In genomic region chr16:46648656-46649055, GRCh38 we compare ENCODE assay signal across 1 cellular context.
TF ChIP-seq lines count a peak whose summit lies in the region.

No MANE protein-coding gene starts in this region.

TF ChIP-seq in HCT116, 20 proteins besides CTCF, POLR2A, EP300 and RAD21:
- TF ChIP-seq TCF7L2 (IDR thresholded peaks at IDR 0.05; ENCODE audit: borderline replicate concordance, extremely low read depth, insufficient read depth, insufficient read length) (no peak), ZNF274 (IDR thresholded peaks at IDR 0.05; ENCODE audit: low read depth, low read length) (no peak), ATF3 (IDR thresholded peaks at IDR 0.05) (no peak), CEBPB (IDR thresholded peaks at IDR 0.05; ENCODE audit: low read depth) (no peak), JUND (IDR thresholded peaks at IDR 0.05) (no peak), EZH2phosphoT487 (IDR thresholded peaks at IDR 0.05; ENCODE audit: borderline replicate concordance) (no peak), FOSL1 (IDR thresholded peaks at IDR 0.05; ENCODE audit: low read depth) (no peak), ZFX (IDR thresholded peaks at IDR 0.05) (no peak), POLR2AphosphoS5 (IDR thresholded peaks at IDR 0.05; ENCODE audit: low read depth, low read length) (no peak), REST (IDR thresholded peaks at IDR 0.05; ENCODE audit: low read depth) (no peak), SP1 (IDR thresholded peaks at IDR 0.05; ENCODE audit: low read depth) (no peak), SRF (IDR thresholded peaks at IDR 0.05; ENCODE audit: low read depth) (no peak)
